ENCODE assay signal across 8 cellular contexts in the genomic region with DNA sequence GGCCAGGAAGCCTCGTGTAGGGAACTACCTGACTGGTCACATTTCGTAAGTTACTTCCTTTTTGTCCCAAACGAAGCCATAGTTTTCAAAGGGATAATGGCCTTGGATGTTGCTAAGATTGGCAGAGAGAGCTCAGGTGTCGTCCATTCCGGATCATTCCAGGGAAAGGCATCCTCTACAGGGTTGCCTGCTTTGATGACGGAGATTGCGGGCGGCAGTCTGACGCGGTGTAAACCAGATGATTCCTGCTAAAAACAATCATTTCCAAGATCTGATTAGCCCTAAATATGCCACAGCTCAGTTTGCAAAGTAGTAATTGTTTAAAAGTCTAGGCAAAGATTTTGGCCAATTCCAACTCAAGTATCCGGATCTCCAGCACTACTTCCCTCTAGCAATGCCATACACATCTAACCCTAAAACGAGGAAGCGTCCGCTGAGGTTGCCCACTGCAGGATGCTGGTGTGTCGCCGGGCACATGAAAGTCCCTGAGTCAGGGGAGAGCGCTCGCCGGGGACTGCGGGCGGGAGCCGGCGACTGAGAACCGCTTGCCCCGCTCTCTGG. TPM values are rescaled to one million over a fixed set of nuclear protein-coding genes. Genes with fewer than 3 reads are reported as not detected.
DNase-seq lines count a peak whose midpoint lies in the region; ATAC-seq and TF ChIP-seq lines count a peak whose summit lies in the region.

No MANE protein-coding gene starts in this region.

- H2AFZ ChIP-seq in OCI-LY1 (ENCODE audit: low read length) (peak overlapping the region; percentile 52; the same call in 1 of the 2 replicates), neural progenitor cell (replicated peaks) (peak overlapping the region; percentile 77)

- no peaks in the 10 kb centered on the region for H3F3A ChIP-seq in OCI-LY1 (ENCODE audit: insufficient read depth, low read length)
- peaks cover 14% of the 10 kb centered on the region for H3F3A ChIP-seq in neural progenitor cell (ENCODE audit: low read depth)

- DNase-seq in activated T-cell treated with anti-CD3 and anti-CD28 coated beads, Interleukin-2, amount 50 U/mL, for 72 hours = no peak
- DNase-seq in activated T-cell treated with anti-CD3 and anti-CD28 coated beads for 4 hours (no peak), neural progenitor cell (ENCODE audit: low spot score) (peak; percentile 21), amniotic stem cell (lab: John Stamatoyannopoulos, UW) (no peak)
- DNase-seq in stimulated activated CD4-positive, alpha-beta T cell treated with anti-CD3 and anti-CD28 coated beads, Interleukin-1b, Interleukin-23, amount 100 ng/mL, for 48 hours = no peak

- H3K9me3 Mint-ChIP-seq in activated T-cell treated with anti-CD3 and anti-CD28 coated beads, Interleukin-2, amount 50 U/mL, for 72 hours = no peaks in the 10 kb centered on the region
- H3K9me3 Mint-ChIP-seq in neural progenitor cell = no peaks in the 10 kb centered on the region

- H3K27ac Mint-ChIP-seq in activated T-cell treated with anti-CD3 and anti-CD28 coated beads, Interleukin-2, amount 50 U/mL, for 72 hours = peak overlapping the region; percentile 82
- H3K27ac Mint-ChIP-seq in neural progenitor cell = no peak overlapping the region

- H3K9ac ChIP-seq in OCI-LY1 (ENCODE audit: low read length) (peak overlapping the region; percentile 69), endocrine pancreas (ENCODE audit: control insufficient read depth, insufficient read depth, low read length) (no peak overlapping the region), neural progenitor cell (no peak overlapping the region)

- H3K36me3 Mint-ChIP-seq in activated T-cell treated with anti-CD3 and anti-CD28 coated beads, Interleukin-2, amount 50 U/mL, for 72 hours (ENCODE audit: insufficient read depth in 2 of 2) = peaks cover 0 to 3% of the 10 kb centered on the region in 2 donors
- peaks cover 12% of the 10 kb centered on the region for H3K36me3 Mint-ChIP-seq in neural progenitor cell

- ATAC-seq in activated T-cell treated with anti-CD3 and anti-CD28 coated beads, Interleukin-2, amount 50 U/mL, for 72 hours (replicated peaks in 1 of 2) = no peak
- ATAC-seq in HG02981 (IDR thresholded peaks at IDR 0.05; ENCODE audit: unreplicated experiment) = no peak

- no peaks in the 10 kb centered on the region for H3K9me2 ChIP-seq in OCI-LY1 (ENCODE audit: low read depth, low read length)

- H3K27me3 Mint-ChIP-seq in activated T-cell treated with anti-CD3 and anti-CD28 coated beads, Interleukin-2, amount 50 U/mL, for 72 hours (ENCODE audit: low read depth) = no peaks in the 10 kb centered on the region
- H3K27me3 Mint-ChIP-seq in neural progenitor cell (ENCODE audit: insufficient read depth, low read depth) = no peaks in the 10 kb centered on the region

- no peaks in the 10 kb centered on the region for H3K27me3 ChIP-seq in OCI-LY1 (ENCODE audit: insufficient read depth, low read length)
- no peaks in the 10 kb centered on the region for H3K27me3 ChIP-seq in endocrine pancreas (ENCODE audit: control insufficient read depth, insufficient read depth, low read length)
- peaks cover 6% of the 10 kb centered on the region for H3K27me3 ChIP-seq in neural progenitor cell

- TF ChIP-seq CTCF in OCI-LY1 (IDR thresholded peaks at IDR 0.05; ENCODE audit: low read length) = no peak
- TF ChIP-seq CTCF in neural progenitor cell (IDR thresholded peaks at IDR 0.05) = no peak

- H3K4me3 Mint-ChIP-seq in activated T-cell treated with anti-CD3 and anti-CD28 coated beads, Interleukin-2, amount 50 U/mL, for 72 hours = peak overlapping the region; percentile 92 to 97
- peak overlapping the region; percentile 90 for H3K4me3 Mint-ChIP-seq in neural progenitor cell

- H3K36me3 ChIP-seq in OCI-LY1 (ENCODE audit: insufficient read depth, low read length) (no peaks in the 10 kb centered on the region), endocrine pancreas (ENCODE audit: control insufficient read depth, insufficient read depth, low read length) (no peaks in the 10 kb centered on the region), neural progenitor cell (no peaks in the 10 kb centered on the region)

- H3K4me2 ChIP-seq in OCI-LY1 (ENCODE audit: low read length) (peak overlapping the region; percentile 96), neural progenitor cell (peak overlapping the region; percentile 74)

- H3K27ac ChIP-seq in OCI-LY1 (ENCODE audit: low read depth, low read length, poor library complexity, severe bottlenecking) = no peak overlapping the region
- H3K27ac ChIP-seq in neural progenitor cell = peak overlapping the region; percentile 2

- H3K4me1 Mint-ChIP-seq in activated T-cell treated with anti-CD3 and anti-CD28 coated beads, Interleukin-2, amount 50 U/mL, for 72 hours (ENCODE audit: low read depth) = peaks cover 77% of the 10 kb centered on the region
- peaks cover 33% of the 10 kb centered on the region for H3K4me1 Mint-ChIP-seq in neural progenitor cell

- no peaks in the 10 kb centered on the region for H4K20me1 ChIP-seq in OCI-LY1 (ENCODE audit: insufficient read depth, low read length)
- peaks cover 16% of the 10 kb centered on the region for H4K20me1 ChIP-seq in neural progenitor cell (ENCODE audit: low read depth)

- H3K4me1 ChIP-seq in OCI-LY1 (ENCODE audit: insufficient read depth, low read length, severe bottlenecking) = peaks cover 24% of the 10 kb centered on the region
- H3K4me1 ChIP-seq in endocrine pancreas (ENCODE audit: control insufficient read depth, insufficient read depth, low read length) = no peaks in the 10 kb centered on the region
- peaks cover 19% of the 10 kb centered on the region for H3K4me1 ChIP-seq in neural progenitor cell

- no peaks in the 10 kb centered on the region for H3K9me3 ChIP-seq in OCI-LY1 (ENCODE audit: low read length)
- H3K9me3 ChIP-seq in endocrine pancreas (ENCODE audit: control insufficient read depth, low read length) = no peaks in the 10 kb centered on the region
- H3K9me3 ChIP-seq in neural progenitor cell (ENCODE audit: low read depth) = no peaks in the 10 kb centered on the region

- peak overlapping the region; percentile 76 for H3K4me3 ChIP-seq in OCI-LY1 (ENCODE audit: low read depth, low read length, poor library complexity, severe bottlenecking)
- H3K4me3 ChIP-seq in endocrine pancreas (ENCODE audit: control insufficient read depth, insufficient read depth, low read length) = peak overlapping the region; percentile 41
- peak overlapping the region; percentile 58 for H3K4me3 ChIP-seq in neural progenitor cell

- no peaks in the 10 kb centered on the region for H3K79me2 ChIP-seq in OCI-LY1 (ENCODE audit: insufficient read depth, low read length)
- peaks cover 32% of the 10 kb centered on the region for H3K79me2 ChIP-seq in neural progenitor cell (ENCODE audit: low read depth)

RNA-seq across cellular contexts. Expression of a gene that starts 0.6 kb away (rescaled TPM):
- 10 to 100 TPM; 40.8 to 50.6 TPM for total RNA-seq in activated T-cell treated with anti-CD3 and anti-CD28 coated beads, Interleukin-2, amount 50 U/mL, for 72 hours
- 24.4 and 28.4 TPM in 2 replicates for total RNA-seq in neural progenitor cell (ENCODE audit: low replicate concordance)

RNA-seq across cellular contexts. Expression of a gene that starts 41.8 kb away (rescaled TPM):
- 10 to 100 TPM; 12.7 to 18.5 TPM for total RNA-seq in activated T-cell treated with anti-CD3 and anti-CD28 coated beads, Interleukin-2, amount 50 U/mL, for 72 hours
- total RNA-seq in neural progenitor cell (ENCODE audit: low replicate concordance) = 0.15 and 0.24 TPM in 2 replicates

Comparison
In these comparisons a context has a peak if more than half of its experiments do, and no peak if none do; other contexts are left out.
1. RNA of a gene that starts 41.8 kb away (total RNA-seq): 12.7 to 18.5 TPM in activated T-cell treated with anti-CD3 and anti-CD28 coated beads, Interleukin-2, amount 50 U/mL, for 72 hours; 0.15 to 0.24 TPM in neural progenitor cell; every median in the first group is over 10 times any median in the second.
2. Peak in every context shown above with its lines, with median percentiles within 50 percentile points of each other: H3K4me3 ChIP-seq.